Comparison of ENCODE assay signal across 20 cellular contexts in genomic region chr20:36196676-36197075, GRCh38.
"Had no signal": no experiment of that assay in that cellular context is flagged by ENCODE, and none has a peak within 500 bp of the region (broad histone marks: within the 10 kb centered on the region; RNA-seq: fewer than 3 reads in every experiment).

No MANE protein-coding gene starts in this region.

- H3K4me3 ChIP-seq: SJCRH30 had no signal

- H3K27ac ChIP-seq: SJCRH30 had no signal

- ATAC-seq: SK-N-SH treated with all-trans-retinoic acid at 6 μM for 48 hours had no signal

- H3K4me1 ChIP-seq: SJCRH30 had no signal

- H3K9me3 ChIP-seq: SJCRH30 had no signal

- DNase-seq: KBM-7, MV-4-11, NCI-H1048, NCI-H1105, NCI-H1417, NCI-H146, NCI-H1694 treated with DMSO at 0.1 percent for 48 hours, NCI-H1930, NCI-H2081, NCI-H2171, NCI-H226, NCI-H446, NCI-H510A, NCI-H524 treated with DMSO at 0.1 percent for 48 hours, NCI-H69, NCI-H774, RPMI8226, SHP77 treated with DMSO at 0.1 percent for 48 hours, SJCRH30 had no signal

- H3K36me3 ChIP-seq: SJCRH30 had no signal

- H3K27me3 ChIP-seq: SJCRH30 had no signal
